Comparison of ENCODE assay signal across 13 cellular contexts in the genomic region with DNA sequence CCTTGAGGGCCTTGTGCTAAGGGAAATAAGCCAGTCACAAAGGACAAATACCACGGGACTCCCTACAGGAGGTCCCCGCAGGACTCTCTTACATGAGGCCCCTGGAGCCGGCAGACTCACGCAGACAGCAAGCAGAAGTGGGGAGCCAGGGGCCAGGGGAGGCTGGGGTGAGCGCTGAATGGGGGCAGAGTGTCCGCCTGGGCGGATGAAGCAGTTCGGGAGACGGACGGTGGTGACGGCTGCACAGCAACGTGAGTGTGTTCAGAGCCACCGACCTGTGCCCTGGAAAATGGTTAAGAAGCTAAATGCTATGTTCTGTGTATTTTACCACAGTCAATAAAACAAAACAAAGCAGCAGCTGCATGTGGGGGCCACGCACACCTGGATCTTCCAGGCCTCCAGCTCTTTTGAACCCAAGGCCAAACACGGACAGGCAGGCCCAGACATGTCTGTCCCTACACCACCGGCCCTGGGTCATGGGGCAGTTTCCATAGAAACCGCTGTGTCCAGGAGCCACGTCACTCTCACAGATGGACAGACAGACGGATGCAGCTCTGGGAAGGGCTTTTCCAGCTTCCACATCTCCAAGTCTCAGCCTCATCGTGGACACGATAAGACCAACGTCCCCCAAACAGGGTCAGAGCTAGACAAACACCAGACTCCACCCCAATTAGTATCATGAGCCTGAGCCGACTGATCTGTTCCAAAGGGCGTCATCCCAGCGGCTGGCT.
A peak's percentile ranks its signal among the peaks of the same experiment; 100 is the strongest.
DNase-seq lines count a peak whose midpoint lies in the region; ATAC-seq and TF ChIP-seq lines count a peak whose summit lies in the region.
"Had no signal": no experiment of that assay in that cellular context is flagged by ENCODE, and none has a peak within 500 bp of the region (broad histone marks: within the 10 kb centered on the region; RNA-seq: fewer than 3 reads in every experiment).

No MANE protein-coding gene starts in this region.

- H3K79me2 ChIP-seq in GM23338 (replicated peaks; ENCODE audit: insufficient read depth) (peaks cover 45% of the 10 kb centered on the region), neural cell (replicated peaks; ENCODE audit: insufficient read depth, low read length) (no peaks in the 10 kb centered on the region)

- DNase-seq in GM23338 (ENCODE audit: low spot score) (no peak), NCI-H2196 (lab: John Stamatoyannopoulos, UW; ENCODE audit: unreplicated experiment) (peak; percentile 93), suprapubic skin (ENCODE audit: low spot score in 2 of 2) (no peak), middle frontal gyrus (ENCODE audit: extremely low spot score, low spot score) (no peak), EL (no peak)
- DNase-seq: CD4-positive, CD25-positive, alpha-beta regulatory T cell; islet precursor cell; stimulated activated CD4-positive, alpha-beta T cell treated with anti-CD3 and anti-CD28 coated beads, Interleukin-1b, Interleukin-23, amount 100 ng/mL, for 48 hours had no signal

- TF ChIP-seq POLR2A in suprapubic skin (IDR thresholded peaks at IDR 0.05), result no peak

- H3K36me3 Mint-ChIP-seq in GM23338 (ENCODE audit: low read depth) (peaks cover 2% of the 10 kb centered on the region; the same call in 1 of the 3 replicates), brain (peaks cover 6% of the 10 kb centered on the region)
- H3K36me3 Mint-ChIP-seq: CD4-positive, CD25-positive, alpha-beta regulatory T cell had no signal

- H4K20me1 ChIP-seq in GM23338 (replicated peaks; ENCODE audit: insufficient read depth) (no peaks in the 10 kb centered on the region; the same call in 1 of the 2 replicates), neural cell (ENCODE audit: insufficient read depth) (no peaks in the 10 kb centered on the region)

- TF ChIP-seq RAD21 in neural cell (conservative IDR thresholded peaks at IDR 0.05), result no peak

- H3K27ac ChIP-seq in GM23338 (ENCODE audit: low read depth) (peak overlapping the region; percentile 39), neural cell (ENCODE audit: low read length) (peak overlapping the region; percentile 85), suprapubic skin (no peak overlapping the region)

- H3K4me3 ChIP-seq in GM23338 (no peak overlapping the region), neural cell (ENCODE audit: low read length) (peak overlapping the region; percentile 57), suprapubic skin (no peak overlapping the region)
- H3K4me3 ChIP-seq: body of pancreas had no signal

- H3K4me1 Mint-ChIP-seq in GM23338 (peaks cover 58% of the 10 kb centered on the region), brain (peaks cover 90% of the 10 kb centered on the region)

- H3K4me1 ChIP-seq in GM23338 (ENCODE audit: insufficient read depth) (no peaks in the 10 kb centered on the region), suprapubic skin (peaks cover 6% of the 10 kb centered on the region)

- H3F3A ChIP-seq in GM23338 (replicated peaks; ENCODE audit: low read depth) (no peaks in the 10 kb centered on the region), neural cell (ENCODE audit: insufficient read depth, low read length, poor library complexity, severe bottlenecking) (no peaks in the 10 kb centered on the region)

- H3K9me2 ChIP-seq in GM23338 (ENCODE audit: insufficient read depth) (no peaks in the 10 kb centered on the region), neural cell (ENCODE audit: insufficient read depth, low read length) (no peaks in the 10 kb centered on the region)

- no peak overlapping the region for H2AFZ ChIP-seq in GM23338
- no peak overlapping the region for H2AFZ ChIP-seq in neural cell (ENCODE audit: low read depth, low read length)

- H3K9ac ChIP-seq in neural cell (ENCODE audit: low read length), result peak overlapping the region; percentile 42

- 84% methylated on average over 22 of the region's 25 CpGs for WGBS in suprapubic skin

- no peak for TF ChIP-seq EP300 in neural cell (conservative IDR thresholded peaks at IDR 0.05; ENCODE audit: poor library complexity, severe bottlenecking)
- TF ChIP-seq EP300 in suprapubic skin (IDR thresholded peaks at IDR 0.05), result no peak

- TF ChIP-seq CTCF in GM23338 (conservative IDR thresholded peaks at IDR 0.05; ENCODE audit: low read depth in 2 of 2), result no peak
- no peak for TF ChIP-seq CTCF in brain (conservative IDR thresholded peaks at IDR 0.05)
- TF ChIP-seq CTCF in neural cell (IDR thresholded peaks at IDR 0.05; ENCODE audit: poor library complexity, severe bottlenecking), result no peak
- no peak for TF ChIP-seq CTCF in suprapubic skin (IDR thresholded peaks at IDR 0.05)

- H3K27ac Mint-ChIP-seq in GM23338, result peak overlapping the region; percentile 92
- peak overlapping the region; percentile 78 to 97 (median 94) for H3K27ac Mint-ChIP-seq in brain
- H3K27ac Mint-ChIP-seq: stimulated activated naive CD8-positive, alpha-beta T cell treated with anti-CD3 and anti-CD28 coated beads, Interleukin-15, Interleukin-2, amounts not matched to agents 100 ng/mL and 50 ng/mL, for 24 hours had no signal

- H3K4me3 Mint-ChIP-seq in GM23338 (no peak overlapping the region), brain (peak overlapping the region; percentile 23 to 71 (median 63))
- H3K4me3 Mint-ChIP-seq: CD4-positive, CD25-positive, alpha-beta regulatory T cell; stimulated activated naive CD8-positive, alpha-beta T cell treated with anti-CD3 and anti-CD28 coated beads, Interleukin-15, Interleukin-2, amounts not matched to agents 100 ng/mL and 50 ng/mL, for 24 hours had no signal

- peaks cover 14% of the 10 kb centered on the region for H3K27me3 Mint-ChIP-seq in GM23338 (ENCODE audit: insufficient read depth, low read depth, poor library complexity)
- no peaks in the 10 kb centered on the region for H3K27me3 Mint-ChIP-seq in brain
- H3K27me3 Mint-ChIP-seq: CD4-positive, CD25-positive, alpha-beta regulatory T cell; stimulated activated naive CD8-positive, alpha-beta T cell treated with anti-CD3 and anti-CD28 coated beads, Interleukin-15, Interleukin-2, amounts not matched to agents 100 ng/mL and 50 ng/mL, for 24 hours had no signal

- peak; percentile 10 for ATAC-seq in GM23338
- ATAC-seq in GM21576 (IDR thresholded peaks at IDR 0.05; ENCODE audit: unreplicated experiment), result no peak
- ATAC-seq: body of pancreas had no signal

- H3K9me3 ChIP-seq in neural cell (ENCODE audit: low read length) (no peaks in the 10 kb centered on the region), suprapubic skin (no peaks in the 10 kb centered on the region)
- H3K9me3 ChIP-seq: body of pancreas had no signal

- H3K4me2 ChIP-seq in GM23338, result no peak overlapping the region
- H3K4me2 ChIP-seq in neural cell (ENCODE audit: low read length), result peak overlapping the region; percentile 19

- H3K36me3 ChIP-seq in GM23338 (ENCODE audit: insufficient read depth) (no peaks in the 10 kb centered on the region), neural cell (ENCODE audit: insufficient read depth, low read length) (no peaks in the 10 kb centered on the region), suprapubic skin (no peaks in the 10 kb centered on the region)

- H3K9me3 Mint-ChIP-seq in GM23338, result no peaks in the 10 kb centered on the region; the same call in 2 of the 3 replicates
- peaks cover 0 to 2% (median 0%) of the 10 kb centered on the region in 5 experiments for H3K9me3 Mint-ChIP-seq in brain
- H3K9me3 Mint-ChIP-seq: CD4-positive, CD25-positive, alpha-beta regulatory T cell; stimulated activated naive CD8-positive, alpha-beta T cell treated with anti-CD3 and anti-CD28 coated beads, Interleukin-15, Interleukin-2, amounts not matched to agents 100 ng/mL and 50 ng/mL, for 24 hours had no signal

- no peaks in the 10 kb centered on the region for H3K27me3 ChIP-seq in GM23338 (ENCODE audit: insufficient read depth)
- no peaks in the 10 kb centered on the region for H3K27me3 ChIP-seq in neural cell (ENCODE audit: insufficient read depth, low read depth, low read length)
- H3K27me3 ChIP-seq in suprapubic skin, result no peaks in the 10 kb centered on the region
- H3K27me3 ChIP-seq: body of pancreas had no signal

TF ChIP-seq in GM23338, 12 proteins besides CTCF, POLR2A, EP300 and RAD21 (continues in another document):
- no peak for TF ChIP-seq POLR2AphosphoS5 (IDR thresholded peaks at IDR 0.05; ENCODE audit: low read depth)
- no peak for TF ChIP-seq NANOG (IDR thresholded peaks at IDR 0.05; ENCODE audit: borderline replicate concordance)
- TF ChIP-seq, protein P1, sequence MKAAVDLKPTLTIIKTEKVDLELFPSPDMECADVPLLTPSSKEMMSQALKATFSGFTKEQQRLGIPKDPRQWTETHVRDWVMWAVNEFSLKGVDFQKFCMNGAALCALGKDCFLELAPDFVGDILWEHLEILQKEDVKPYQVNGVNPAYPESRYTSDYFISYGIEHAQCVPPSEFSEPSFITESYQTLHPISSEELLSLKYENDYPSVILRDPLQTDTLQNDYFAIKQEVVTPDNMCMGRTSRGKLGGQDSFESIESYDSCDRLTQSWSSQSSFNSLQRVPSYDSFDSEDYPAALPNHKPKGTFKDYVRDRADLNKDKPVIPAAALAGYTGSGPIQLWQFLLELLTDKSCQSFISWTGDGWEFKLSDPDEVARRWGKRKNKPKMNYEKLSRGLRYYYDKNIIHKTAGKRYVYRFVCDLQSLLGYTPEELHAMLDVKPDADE (IDR thresholded peaks at IDR 0.05), result no peak
- TF ChIP-seq EZH2phosphoT487 (IDR thresholded peaks at IDR 0.05; ENCODE audit: unreplicated experiment), result no peak
- no peak for TF ChIP-seq EZH2 (IDR thresholded peaks at IDR 0.05; ENCODE audit: low read depth, unreplicated experiment)
- no peak for TF ChIP-seq JUNB (IDR thresholded peaks at IDR 0.05; ENCODE audit: unreplicated experiment)
- no peak for TF ChIP-seq CREB1 (CRISPR knock-in tag; IDR thresholded peaks at IDR 0.05; ENCODE audit: low read depth)
- no peak for TF ChIP-seq STAT1 (IDR thresholded peaks at IDR 0.05; ENCODE audit: unreplicated experiment)

TF ChIP-seq in neural cell, 6 proteins besides CTCF, POLR2A, EP300 and RAD21 (continues in another document):
- TF ChIP-seq EZH2 (IDR thresholded peaks at IDR 0.05; ENCODE audit: borderline replicate concordance, insufficient read depth, low read length, poor library complexity, severe bottlenecking) (no peak), POLR2AphosphoS5 (IDR thresholded peaks at IDR 0.05) (no peak), MXI1 (conservative IDR thresholded peaks at IDR 0.05; ENCODE audit: poor library complexity, severe bottlenecking) (no peak), TAF1 (IDR thresholded peaks at IDR 0.05; ENCODE audit: low read depth) (no peak), SMC3 (conservative IDR thresholded peaks at IDR 0.05; ENCODE audit: poor library complexity) (no peak)
